1 cellular context compared by ENCODE assay signal in genomic region chr17:50934672-50935200, GRCh38.
TF ChIP-seq lines count a peak whose summit lies in the region.

No MANE protein-coding gene starts in this region.

TF ChIP-seq in GM23338, 12 proteins besides CTCF, POLR2A, EP300 and RAD21 (continued from another document):
- TF ChIP-seq ZNF462 (CRISPR knock-in tag; IDR thresholded peaks at IDR 0.05) (no peak), ZNF114 (CRISPR knock-in tag; IDR thresholded peaks at IDR 0.05) (no peak), JUNB (IDR thresholded peaks at IDR 0.05; ENCODE audit: unreplicated experiment) (no peak)
